9 cellular contexts compared by ENCODE assay signal in genomic region chrX:55490121-55490520, GRCh38. TPM values are rescaled to one million over a fixed set of nuclear protein-coding genes. Genes with fewer than 3 reads are reported as not detected.
DNase-seq lines count a peak whose midpoint lies in the region; ATAC-seq and TF ChIP-seq lines count a peak whose summit lies in the region.
"Had no signal": no experiment of that assay in that cellular context is flagged by ENCODE, and none has a peak within 500 bp of the region (broad histone marks: within the 10 kb centered on the region; RNA-seq: fewer than 3 reads in every experiment).

No MANE protein-coding gene starts in this region.

- TF ChIP-seq CTCF in testis (IDR thresholded peaks at IDR 0.05) = no peak

- H3K27me3 ChIP-seq in layer of hippocampus (ENCODE audit: control insufficient read depth, insufficient read depth, low read length) (no peaks in the 10 kb centered on the region), testis (no peaks in the 10 kb centered on the region)

- H3K4me3 ChIP-seq in testis = peak overlapping the region; percentile 61 to 73

- intact Hi-C loops in testis (cut with DNase I; ENCODE audit: low total_unique reads) = no loop called here

- H3K36me3 Mint-ChIP-seq in activated CD4-positive, alpha-beta T cell treated with anti-CD3 and anti-CD28 coated beads, Interleukin-2, amount 10 ng/mL, durations not matched to agents 7 days and 5 days (ENCODE audit: low read depth) = no peaks in the 10 kb centered on the region

- H3K36me3 ChIP-seq in testis (ENCODE audit: low read depth, missing control alignments) = no peaks in the 10 kb centered on the region

- CTCF ChIA-PET in activated CD4-positive, alpha-beta T cell treated with anti-CD3 and anti-CD28 coated beads, Interleukin-2, amount 10 ng/mL, durations not matched to agents 7 days and 5 days (lab: Charles Lee) = interaction anchor here (1.3 kb wide), 1 partner anchor 419 kb away, joined by 4 read pairs; no protein-coding TSS in a partner anchor

- no peaks in the 10 kb centered on the region for H3K9me3 Mint-ChIP-seq in activated CD4-positive, alpha-beta T cell treated with anti-CD3 and anti-CD28 coated beads, Interleukin-2, amount 10 ng/mL, durations not matched to agents 7 days and 5 days

- peak overlapping the region; percentile 98 for H3K27ac Mint-ChIP-seq in activated CD4-positive, alpha-beta T cell treated with anti-CD3 and anti-CD28 coated beads, Interleukin-2, amount 10 ng/mL, durations not matched to agents 7 days and 5 days

- H3K27ac ChIP-seq in angular gyrus (ENCODE audit: low read depth, low read length) (peak overlapping the region; percentile 94), layer of hippocampus (ENCODE audit: low read depth, low read length) (peak overlapping the region; percentile 97), testis (peak overlapping the region; percentile 94 to 96)

- no peak for TF ChIP-seq POLR2A in testis (IDR thresholded peaks at IDR 0.05)

- POLR2A ChIA-PET in activated CD4-positive, alpha-beta T cell treated with anti-CD3 and anti-CD28 coated beads, Interleukin-2, amount 10 ng/mL, durations not matched to agents 7 days and 5 days (lab: Charles Lee) = no interaction called here

- WGBS in testis, 2 donors = 34 to 37% methylated on average over 4 of the region's 4 CpGs

- H3K4me1 ChIP-seq in testis = no peaks in the 10 kb centered on the region

- H3K4me3 Mint-ChIP-seq in activated CD4-positive, alpha-beta T cell treated with anti-CD3 and anti-CD28 coated beads, Interleukin-2, amount 10 ng/mL, durations not matched to agents 7 days and 5 days = peak overlapping the region; percentile 83

- ATAC-seq in GM18520 (IDR thresholded peaks at IDR 0.05; ENCODE audit: unreplicated experiment) = no peak

- no peaks in the 10 kb centered on the region for H3K27me3 Mint-ChIP-seq in activated CD4-positive, alpha-beta T cell treated with anti-CD3 and anti-CD28 coated beads, Interleukin-2, amount 10 ng/mL, durations not matched to agents 7 days and 5 days

- no peak for DNase-seq in activated CD4-positive, alpha-beta T cell treated with anti-CD3 and anti-CD28 coated beads, Interleukin-2, amount 10 ng/mL, durations not matched to agents 7 days and 5 days
- no peak for DNase-seq in activated CD4-positive, alpha-beta T cell treated with anti-CD3 and anti-CD28 coated beads for 48 hours
- DNase-seq in testis (peak; percentile 14), 8988T (no peak)
- DNase-seq in stimulated activated CD4-positive, alpha-beta T cell treated with anti-CD3 and anti-CD28 coated beads, Interleukin-4, amount 100 ng/mL, for 4 hours = no peak
- DNase-seq: SHP77 treated with DMSO at 0.1 percent for 48 hours had no signal

- no peaks in the 10 kb centered on the region for H3K9me3 ChIP-seq in testis

- peaks cover 16% of the 10 kb centered on the region for H3K4me1 Mint-ChIP-seq in activated CD4-positive, alpha-beta T cell treated with anti-CD3 and anti-CD28 coated beads, Interleukin-2, amount 10 ng/mL, durations not matched to agents 7 days and 5 days

RNA-seq across cellular contexts. Expression of gene USP51, which starts 0.5 kb away (rescaled TPM):
- total RNA-seq in activated CD4-positive, alpha-beta T cell treated with anti-CD3 and anti-CD28 coated beads, Interleukin-2, amount 10 ng/mL, durations not matched to agents 7 days and 5 days = 1 to 10 TPM; 1.8 TPM
- total RNA-seq in testis = 10 to 100 TPM in 1 of 2 donors, 1 to 10 TPM in 1; 9.6 to 13.3 TPM
- 0.50 TPM for polyA plus RNA-seq in testis (ENCODE audit: insufficient read depth, low read depth, low replicate concordance)

RNA-seq across cellular contexts. Expression of gene MAGEH1, which starts 38.2 kb away (rescaled TPM):
- total RNA-seq in activated CD4-positive, alpha-beta T cell treated with anti-CD3 and anti-CD28 coated beads, Interleukin-2, amount 10 ng/mL, durations not matched to agents 7 days and 5 days = 10 to 100 TPM; 17.3 to 18.7 TPM
- 100 to 1,000 TPM; 103 to 119 TPM for total RNA-seq in testis
- polyA plus RNA-seq in testis (ENCODE audit: insufficient read depth, low read depth, low replicate concordance) = 87.0 TPM

Comparison
In these comparisons a context has a peak if more than half of its experiments do, and no peak if none do; other contexts are left out.
1. RNA of gene MAGEH1, which starts 38.2 kb away (total RNA-seq): 103 to 119 TPM in testis; 17.3 to 18.7 TPM in activated CD4-positive, alpha-beta T cell treated with anti-CD3 and anti-CD28 coated beads, Interleukin-2, amount 10 ng/mL, durations not matched to agents 7 days and 5 days; every median in the first group is over 4 times any median in the second.
2. Peak in every context shown above with its lines, with median percentiles within 50 percentile points of each other: H3K27ac ChIP-seq.